8 cellular contexts compared by ENCODE assay signal in the genomic region with DNA sequence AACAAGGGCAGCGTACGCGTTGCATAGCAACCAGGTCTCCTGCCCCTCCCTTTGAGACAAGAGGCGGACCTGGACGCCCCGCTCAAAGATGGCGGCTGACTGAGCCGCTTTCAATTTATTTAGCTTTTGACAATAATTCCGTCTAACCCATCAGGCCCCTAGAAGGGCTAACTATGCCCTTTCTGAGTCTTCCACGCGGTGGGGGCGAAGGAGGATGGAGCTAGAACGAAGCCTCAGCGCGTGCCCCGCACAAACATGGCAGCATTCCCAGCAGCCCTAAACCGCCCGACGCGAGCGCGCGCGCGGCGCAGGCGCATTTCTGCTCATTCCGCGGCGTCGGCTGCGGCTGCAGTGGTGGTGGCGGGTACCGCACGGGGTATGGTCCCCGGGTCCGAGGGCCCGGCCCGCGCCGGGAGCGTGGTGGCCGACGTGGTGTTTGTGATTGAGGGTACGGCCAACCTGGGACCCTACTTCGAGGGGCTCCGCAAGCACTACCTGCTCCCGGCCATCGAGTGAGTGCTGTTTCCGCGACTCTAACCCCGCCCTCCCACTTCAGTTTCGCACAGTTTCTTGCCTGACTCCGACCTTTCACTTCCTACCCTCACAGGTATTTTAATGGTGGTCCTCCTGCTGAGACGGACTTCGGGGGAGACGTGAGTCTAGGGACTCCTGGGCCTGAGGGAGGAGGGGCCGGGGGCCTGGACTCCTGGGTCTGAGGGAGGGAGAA. TPM values are rescaled to one million over a fixed set of nuclear protein-coding genes. Genes with fewer than 3 reads are reported as not detected.
DNase-seq lines count a peak whose midpoint lies in the region; ATAC-seq lines count a peak whose summit lies in the region.

A gene (plus strand): TSS at position 326 of the 727 bp plus-strand sequence. CDS start 53 bp downstream, at position 379.

- peaks cover 9% of the 10 kb centered on the region; the same call in 1 of the 2 replicates for H3K36me3 ChIP-seq in Karpas-422 (ENCODE audit: insufficient read depth, low read length)

- H3K9ac ChIP-seq in Karpas-422 (ENCODE audit: low read length), result peak within 1 kb of the TSS; percentile 85

- no peaks in the 10 kb centered on the region for H3K36me3 Mint-ChIP-seq in natural killer cell treated with Interleukin-12 subunit alpha and Interleukin-12 subunit beta and Interleukin-15 and Interleukin-18, amount 100 ng/mL, for 72 hours

- H3K4me3 ChIP-seq in Karpas-422 (ENCODE audit: low read length), result peak within 1 kb of the TSS; percentile 72

- peak within 1 kb of the TSS; percentile 96 for H3K4me3 Mint-ChIP-seq in natural killer cell treated with Interleukin-12 subunit alpha and Interleukin-12 subunit beta and Interleukin-15 and Interleukin-18, amount 100 ng/mL, for 72 hours

- H3K27me3 Mint-ChIP-seq in natural killer cell treated with Interleukin-12 subunit alpha and Interleukin-12 subunit beta and Interleukin-15 and Interleukin-18, amount 100 ng/mL, for 72 hours, result no peaks in the 10 kb centered on the region

- peaks cover 35% of the 10 kb centered on the region for H3K79me2 ChIP-seq in Karpas-422 (ENCODE audit: low read length)

- H3K4me2 ChIP-seq in Karpas-422 (ENCODE audit: low read depth, low read length, poor library complexity, severe bottlenecking), result peak within 1 kb of the TSS; percentile 77

- H3K27ac Mint-ChIP-seq in natural killer cell treated with Interleukin-12 subunit alpha and Interleukin-12 subunit beta and Interleukin-15 and Interleukin-18, amount 100 ng/mL, for 72 hours, result peak within 1 kb of the TSS; percentile 93 to 97

- H4K20me1 ChIP-seq in Karpas-422 (ENCODE audit: insufficient read depth, low read depth, low read length), result no peaks in the 10 kb centered on the region

- H2AFZ ChIP-seq in Karpas-422 (ENCODE audit: low read length), result peak within 1 kb of the TSS; percentile 70

- peak; percentile 42 for ATAC-seq in GM21786 (IDR thresholded peaks at IDR 0.05; ENCODE audit: unreplicated experiment)
- peak; percentile 87 to 88 for ATAC-seq in natural killer cell treated with Interleukin-12 subunit alpha and Interleukin-12 subunit beta and Interleukin-15 and Interleukin-18, amount 100 ng/mL, for 72 hours
- peak; percentile 77 for ATAC-seq in stimulated activated naive CD8-positive, alpha-beta T cell treated with anti-CD3 and anti-CD28 coated beads, Interleukin-15, Interleukin-2, amounts not matched to agents 100 U/mL and 50 U/mL, for 24 hours

- peak within 1 kb of the TSS; percentile 64 for H3K27ac ChIP-seq in Karpas-422 (ENCODE audit: low read length)

- H3K27me3 ChIP-seq in Karpas-422 (ENCODE audit: low read length), result no peaks in the 10 kb centered on the region

- DNase-seq in Daoy (ENCODE audit: low read depth) (peak; percentile 91), Karpas-422 (peak; percentile 97), RPMI7951 (ENCODE audit: low read depth) (peak; percentile 80), fibroblast of peridontal ligament (ENCODE audit: extremely low read depth) (peak; percentile 87)
- DNase-seq in activated T-helper 9 cell treated with anti-CD3 and anti-CD28 coated beads, Interleukin-2, amount 50 U/mL, for 16 hours (ENCODE audit: low read depth), result peak; percentile 79
- peak; percentile 89 for DNase-seq in natural killer cell treated with Interleukin-12 subunit alpha and Interleukin-12 subunit beta and Interleukin-15 and Interleukin-18, amount 100 ng/mL, for 72 hours (ENCODE audit: low spot score)
- peak; percentile 88 for DNase-seq in stimulated activated naive CD8-positive, alpha-beta T cell treated with anti-CD3 and anti-CD28 coated beads, Interleukin-15, Interleukin-2, amounts not matched to agents 100 U/mL and 50 U/mL, for 24 hours

- peaks cover 16 to 30% of the 10 kb centered on the region in 2 donors for H3K4me1 Mint-ChIP-seq in natural killer cell treated with Interleukin-12 subunit alpha and Interleukin-12 subunit beta and Interleukin-15 and Interleukin-18, amount 100 ng/mL, for 72 hours (ENCODE audit: low read depth in 2 of 2)

- peaks cover 25% of the 10 kb centered on the region for H3K4me1 ChIP-seq in Karpas-422 (ENCODE audit: low read length)

- no peaks in the 10 kb centered on the region for H3K9me2 ChIP-seq in Karpas-422 (replicated peaks; ENCODE audit: insufficient read depth, low read length)

- H3K9me3 Mint-ChIP-seq in natural killer cell treated with Interleukin-12 subunit alpha and Interleukin-12 subunit beta and Interleukin-15 and Interleukin-18, amount 100 ng/mL, for 72 hours, result no peaks in the 10 kb centered on the region

- no peaks in the 10 kb centered on the region for H3K9me3 ChIP-seq in Karpas-422 (ENCODE audit: low read length)

RNA-seq across cellular contexts. Expression of the gene that starts here (rescaled TPM):
- total RNA-seq in Daoy (2014; rRNA removed; shearing (Covaris generic)), result 17.8 and 29.9 TPM in 2 replicates
- 37.8 and 40.5 TPM in 2 replicates for total RNA-seq in Karpas-422 (2014; rRNA removed; shearing (Covaris generic); ENCODE audit: low replicate concordance)
- 22.9 and 29.3 TPM in 2 replicates for total RNA-seq in RPMI7951 (2014; rRNA removed; shearing (Covaris generic))
- 10 to 100 TPM; 48.0 to 64.6 TPM for total RNA-seq in natural killer cell treated with Interleukin-12 subunit alpha and Interleukin-12 subunit beta and Interleukin-15 and Interleukin-18, amount 100 ng/mL, for 72 hours

Comparison
In these comparisons a context has a peak if more than half of its experiments do, and no peak if none do; other contexts are left out.
1. Peak in every context shown above with its lines: DNase-seq, ATAC-seq, H3K4me3 ChIP-seq and H3K27ac ChIP-seq.